ENCODE assay signal across 9 cellular contexts in the genomic region with DNA sequence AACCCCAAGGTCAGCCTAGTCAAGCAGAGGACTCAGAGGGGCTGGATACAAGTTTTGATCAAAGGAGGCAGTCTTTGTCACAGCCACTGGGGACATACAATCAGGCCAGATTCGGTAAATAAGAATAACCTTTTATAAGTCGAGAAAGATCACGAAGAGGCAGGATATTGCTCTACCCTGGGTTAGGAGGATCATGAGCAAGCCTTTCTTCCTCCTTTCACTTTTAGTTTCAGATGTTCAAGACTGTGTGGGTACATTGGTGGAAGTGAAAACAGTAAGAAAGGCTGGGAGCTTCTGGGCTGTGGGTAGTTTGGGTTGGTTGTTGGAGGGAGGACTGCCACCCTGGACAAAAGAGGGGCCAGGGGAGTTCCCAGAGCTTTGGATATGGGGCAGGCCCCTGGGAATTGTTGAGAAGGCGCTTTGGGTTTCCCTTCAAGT.
A peak's percentile ranks its signal among the peaks of the same experiment; 100 is the strongest.
DNase-seq lines count a peak whose midpoint lies in the region; ATAC-seq and TF ChIP-seq lines count a peak whose summit lies in the region.
"Had no signal": no experiment of that assay in that cellular context is flagged by ENCODE, and none has a peak within 500 bp of the region (broad histone marks: within the 10 kb centered on the region; RNA-seq: fewer than 3 reads in every experiment).

No MANE protein-coding gene starts in this region.

- H3K4me1 ChIP-seq in A673 (ENCODE audit: insufficient read depth, low read length, poor library complexity, severe bottlenecking): no peaks in the 10 kb centered on the region
- H3K4me1 ChIP-seq: upper lobe of left lung had no signal

- H3K27me3 Mint-ChIP-seq in activated CD8-positive, alpha-beta T cell treated with anti-CD3 and anti-CD28 coated beads for 36 hours: peaks cover 3% of the 10 kb centered on the region

- no TSS peak for BruUV-seq in A673 (replicated peaks; lab: Mats Ljungman, UMichigan)

- TF ChIP-seq CTCF in A673 (conservative IDR thresholded peaks at IDR 0.05; ENCODE audit: low read depth, low read length): peak; percentile 24; the same call in 1 of the 2 replicates
- TF ChIP-seq CTCF in activated CD8-positive, alpha-beta T cell treated with anti-CD3 and anti-CD28 coated beads for 36 hours (IDR thresholded peaks at IDR 0.05): no peak

- H3K4me3 Mint-ChIP-seq in activated CD8-positive, alpha-beta T cell treated with anti-CD3 and anti-CD28 coated beads for 36 hours: peak overlapping the region; percentile 13

- no peaks in the 10 kb centered on the region for H3K9me3 Mint-ChIP-seq in activated CD8-positive, alpha-beta T cell treated with anti-CD3 and anti-CD28 coated beads for 36 hours

- no peaks in the 10 kb centered on the region for H3K27me3 ChIP-seq in A673 (replicated peaks; ENCODE audit: insufficient read depth, low read depth, low read length, poor library complexity)
- H3K27me3 ChIP-seq: upper lobe of left lung had no signal

- H3K36me3 ChIP-seq in A673 (ENCODE audit: insufficient read depth, low read length, poor library complexity, severe bottlenecking): no peaks in the 10 kb centered on the region
- H3K36me3 ChIP-seq: upper lobe of left lung had no signal

- H3K36me3 Mint-ChIP-seq in activated CD8-positive, alpha-beta T cell treated with anti-CD3 and anti-CD28 coated beads for 36 hours (ENCODE audit: low read depth): no peaks in the 10 kb centered on the region

- intact Hi-C loops in A673 (cut with micrococcal nuclease; ENCODE audit: unreplicated experiment): no loop called here
- intact Hi-C loops in activated CD8-positive, alpha-beta T cell treated with anti-CD3 and anti-CD28 coated beads for 36 hours (cut with micrococcal nuclease): no loop called here

- DNase-seq in A673 (ENCODE audit: low spot score) (no peak), NCI-H526 treated with DMSO at 0.1 percent for 48 hours (lab: John Stamatoyannopoulos, UW) (no peak), HuH-7 (ENCODE audit: low spot score) (no peak), NCI-H1930 (lab: John Stamatoyannopoulos, UW) (no peak)
- DNase-seq in activated CD8-positive, alpha-beta T cell treated with anti-CD3 and anti-CD28 coated beads for 36 hours: peak; percentile 31
- peak; percentile 11 for DNase-seq in stimulated activated CD4-positive, alpha-beta T cell treated with anti-CD3 and anti-CD28 coated beads, Interleukin-4, amount 100 ng/mL, for 1 hour
- DNase-seq: upper lobe of left lung had no signal

- peak overlapping the region; percentile 80 for H3K27ac Mint-ChIP-seq in activated CD8-positive, alpha-beta T cell treated with anti-CD3 and anti-CD28 coated beads for 36 hours

- H3K27ac ChIP-seq in A673 (ENCODE audit: low read depth, low read length, poor library complexity, severe bottlenecking): no peak overlapping the region
- H3K27ac ChIP-seq: upper lobe of left lung had no signal

- ATAC-seq in GM19328 (IDR thresholded peaks at IDR 0.05; ENCODE audit: unreplicated experiment) (peak; percentile 100), HG03196 (IDR thresholded peaks at IDR 0.05; ENCODE audit: unreplicated experiment) (peak; percentile 99)
- ATAC-seq in activated CD8-positive, alpha-beta T cell treated with anti-CD3 and anti-CD28 coated beads for 36 hours: peak; percentile 97

- CTCF ChIA-PET in A673 (lab: Charles Lee): no interaction called here
- CTCF ChIA-PET in activated CD8-positive, alpha-beta T cell treated with anti-CD3 and anti-CD28 coated beads for 36 hours (lab: Charles Lee): interaction anchor here (0.9 to 4.3 kb wide), 8 partner anchors 10 to 591 kb away, joined by 3 to 29 read pairs (median 6); no protein-coding TSS in a partner anchor

- H3K4me1 Mint-ChIP-seq in activated CD8-positive, alpha-beta T cell treated with anti-CD3 and anti-CD28 coated beads for 36 hours (ENCODE audit: low read depth): peaks cover 9% of the 10 kb centered on the region

- no peaks in the 10 kb centered on the region for H3K9me3 ChIP-seq in A673 (ENCODE audit: low read depth, low read length, poor library complexity, severe bottlenecking)
- H3K9me3 ChIP-seq: upper lobe of left lung had no signal

- POLR2A ChIA-PET in A673 (lab: Charles Lee; ENCODE audit: low non-redundant PET): no interaction called here
- POLR2A ChIA-PET in activated CD8-positive, alpha-beta T cell treated with anti-CD3 and anti-CD28 coated beads for 36 hours (lab: Charles Lee): no interaction called here

- no peak overlapping the region for H3K4me3 ChIP-seq in A673 (ENCODE audit: low read depth, low read length, poor library complexity, severe bottlenecking)
- H3K4me3 ChIP-seq: upper lobe of left lung had no signal

Comparison
In these comparisons a context has a peak if more than half of its experiments do, and no peak if none do; other contexts are left out.
1. DNase-seq: peak in activated CD8-positive, alpha-beta T cell treated with anti-CD3 and anti-CD28 coated beads for 36 hours (single experiment) and stimulated activated CD4-positive, alpha-beta T cell treated with anti-CD3 and anti-CD28 coated beads, Interleukin-4, amount 100 ng/mL, for 1 hour (single experiment); none in A673 (single experiment), NCI-H526 treated with DMSO at 0.1 percent for 48 hours (single experiment), HuH-7 (single experiment) and NCI-H1930 (0 of 2).
2. Peak in every context shown above with its lines, with median percentiles within 50 percentile points of each other: ATAC-seq.